Comparison of ENCODE assay signal across 1 cellular context in the genomic region with DNA sequence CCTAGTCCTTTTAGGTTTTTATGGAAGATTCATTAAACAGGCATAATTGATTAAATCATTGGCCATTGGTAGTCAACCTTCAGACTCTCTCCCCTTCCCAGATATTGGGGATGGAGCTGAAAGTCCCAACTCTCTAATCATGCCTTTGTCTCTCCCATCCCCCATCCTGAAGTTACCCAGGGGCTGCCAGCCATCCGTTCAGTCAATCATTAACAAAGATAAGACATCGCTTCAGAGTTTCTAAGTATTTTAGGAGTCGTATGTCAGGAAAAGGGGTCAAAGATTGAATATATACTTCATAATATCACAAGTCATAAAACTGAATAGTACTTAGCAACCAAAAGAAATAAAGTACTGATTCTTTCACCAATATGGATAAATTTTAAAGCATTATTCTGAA.
TF ChIP-seq lines count a peak whose summit lies in the region.

No MANE protein-coding gene starts in this region.

TF ChIP-seq in HepG2, 621 proteins besides CTCF, POLR2A, EP300 and RAD21 (continued from another document):
- TF ChIP-seq ZNF354B (CRISPR knock-in tag; IDR thresholded peaks at IDR 0.05) = no peak
- TF ChIP-seq BCL6 (CRISPR knock-in tag; IDR thresholded peaks at IDR 0.05) = peak; percentile 36; the same call in 1 of the 2 replicates
- TF ChIP-seq PATZ1 (CRISPR knock-in tag; IDR thresholded peaks at IDR 0.05) = 0 out of 2 replicates have a peak, but pooled peaks have one; percentile 25
- no peak for TF ChIP-seq AHDC1 (CRISPR knock-in tag; IDR thresholded peaks at IDR 0.05; ENCODE audit: borderline replicate concordance)
- TF ChIP-seq HNRNPUL1 (IDR thresholded peaks at IDR 0.05; ENCODE audit: low read depth, low read length) = peak; percentile 84
- TF ChIP-seq HNF4A (CRISPR knock-in tag; IDR thresholded peaks at IDR 0.05) = 0 out of 2 replicates have a peak, but pooled peaks have one; percentile 33
- TF ChIP-seq, protein P1, sequence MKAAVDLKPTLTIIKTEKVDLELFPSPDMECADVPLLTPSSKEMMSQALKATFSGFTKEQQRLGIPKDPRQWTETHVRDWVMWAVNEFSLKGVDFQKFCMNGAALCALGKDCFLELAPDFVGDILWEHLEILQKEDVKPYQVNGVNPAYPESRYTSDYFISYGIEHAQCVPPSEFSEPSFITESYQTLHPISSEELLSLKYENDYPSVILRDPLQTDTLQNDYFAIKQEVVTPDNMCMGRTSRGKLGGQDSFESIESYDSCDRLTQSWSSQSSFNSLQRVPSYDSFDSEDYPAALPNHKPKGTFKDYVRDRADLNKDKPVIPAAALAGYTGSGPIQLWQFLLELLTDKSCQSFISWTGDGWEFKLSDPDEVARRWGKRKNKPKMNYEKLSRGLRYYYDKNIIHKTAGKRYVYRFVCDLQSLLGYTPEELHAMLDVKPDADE (CRISPR knock-in tag; IDR thresholded peaks at IDR 0.05) = no peak
- TF ChIP-seq, protein P2, sequence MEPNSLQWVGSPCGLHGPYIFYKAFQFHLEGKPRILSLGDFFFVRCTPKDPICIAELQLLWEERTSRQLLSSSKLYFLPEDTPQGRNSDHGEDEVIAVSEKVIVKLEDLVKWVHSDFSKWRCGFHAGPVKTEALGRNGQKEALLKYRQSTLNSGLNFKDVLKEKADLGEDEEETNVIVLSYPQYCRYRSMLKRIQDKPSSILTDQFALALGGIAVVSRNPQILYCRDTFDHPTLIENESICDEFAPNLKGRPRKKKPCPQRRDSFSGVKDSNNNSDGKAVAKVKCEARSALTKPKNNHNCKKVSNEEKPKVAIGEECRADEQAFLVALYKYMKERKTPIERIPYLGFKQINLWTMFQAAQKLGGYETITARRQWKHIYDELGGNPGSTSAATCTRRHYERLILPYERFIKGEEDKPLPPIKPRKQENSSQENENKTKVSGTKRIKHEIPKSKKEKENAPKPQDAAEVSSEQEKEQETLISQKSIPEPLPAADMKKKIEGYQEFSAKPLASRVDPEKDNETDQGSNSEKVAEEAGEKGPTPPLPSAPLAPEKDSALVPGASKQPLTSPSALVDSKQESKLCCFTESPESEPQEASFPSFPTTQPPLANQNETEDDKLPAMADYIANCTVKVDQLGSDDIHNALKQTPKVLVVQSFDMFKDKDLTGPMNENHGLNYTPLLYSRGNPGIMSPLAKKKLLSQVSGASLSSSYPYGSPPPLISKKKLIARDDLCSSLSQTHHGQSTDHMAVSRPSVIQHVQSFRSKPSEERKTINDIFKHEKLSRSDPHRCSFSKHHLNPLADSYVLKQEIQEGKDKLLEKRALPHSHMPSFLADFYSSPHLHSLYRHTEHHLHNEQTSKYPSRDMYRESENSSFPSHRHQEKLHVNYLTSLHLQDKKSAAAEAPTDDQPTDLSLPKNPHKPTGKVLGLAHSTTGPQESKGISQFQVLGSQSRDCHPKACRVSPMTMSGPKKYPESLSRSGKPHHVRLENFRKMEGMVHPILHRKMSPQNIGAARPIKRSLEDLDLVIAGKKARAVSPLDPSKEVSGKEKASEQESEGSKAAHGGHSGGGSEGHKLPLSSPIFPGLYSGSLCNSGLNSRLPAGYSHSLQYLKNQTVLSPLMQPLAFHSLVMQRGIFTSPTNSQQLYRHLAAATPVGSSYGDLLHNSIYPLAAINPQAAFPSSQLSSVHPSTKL (CRISPR knock-in tag; IDR thresholded peaks at IDR 0.05) = peak; percentile 30; the same call in 1 of the 2 replicates
- peak; percentile 80; the same call in 1 of the 2 replicates for TF ChIP-seq SIX4 (CRISPR knock-in tag; IDR thresholded peaks at IDR 0.05)
- TF ChIP-seq, protein P3, sequence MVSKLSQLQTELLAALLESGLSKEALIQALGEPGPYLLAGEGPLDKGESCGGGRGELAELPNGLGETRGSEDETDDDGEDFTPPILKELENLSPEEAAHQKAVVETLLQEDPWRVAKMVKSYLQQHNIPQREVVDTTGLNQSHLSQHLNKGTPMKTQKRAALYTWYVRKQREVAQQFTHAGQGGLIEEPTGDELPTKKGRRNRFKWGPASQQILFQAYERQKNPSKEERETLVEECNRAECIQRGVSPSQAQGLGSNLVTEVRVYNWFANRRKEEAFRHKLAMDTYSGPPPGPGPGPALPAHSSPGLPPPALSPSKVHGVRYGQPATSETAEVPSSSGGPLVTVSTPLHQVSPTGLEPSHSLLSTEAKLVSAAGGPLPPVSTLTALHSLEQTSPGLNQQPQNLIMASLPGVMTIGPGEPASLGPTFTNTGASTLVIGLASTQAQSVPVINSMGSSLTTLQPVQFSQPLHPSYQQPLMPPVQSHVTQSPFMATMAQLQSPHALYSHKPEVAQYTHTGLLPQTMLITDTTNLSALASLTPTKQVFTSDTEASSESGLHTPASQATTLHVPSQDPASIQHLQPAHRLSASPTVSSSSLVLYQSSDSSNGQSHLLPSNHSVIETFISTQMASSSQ (IDR thresholded peaks at IDR 0.05; ENCODE audit: low read depth) = peak; percentile 96
- TF ChIP-seq, protein P3 (CRISPR knock-in tag; IDR thresholded peaks at IDR 0.05; ENCODE audit: borderline replicate concordance) = peak; percentile 96
- no peak for TF ChIP-seq CENPBD1 (CRISPR knock-in tag; IDR thresholded peaks at IDR 0.05; ENCODE audit: borderline replicate concordance, low read depth)
- TF ChIP-seq, protein P4, sequence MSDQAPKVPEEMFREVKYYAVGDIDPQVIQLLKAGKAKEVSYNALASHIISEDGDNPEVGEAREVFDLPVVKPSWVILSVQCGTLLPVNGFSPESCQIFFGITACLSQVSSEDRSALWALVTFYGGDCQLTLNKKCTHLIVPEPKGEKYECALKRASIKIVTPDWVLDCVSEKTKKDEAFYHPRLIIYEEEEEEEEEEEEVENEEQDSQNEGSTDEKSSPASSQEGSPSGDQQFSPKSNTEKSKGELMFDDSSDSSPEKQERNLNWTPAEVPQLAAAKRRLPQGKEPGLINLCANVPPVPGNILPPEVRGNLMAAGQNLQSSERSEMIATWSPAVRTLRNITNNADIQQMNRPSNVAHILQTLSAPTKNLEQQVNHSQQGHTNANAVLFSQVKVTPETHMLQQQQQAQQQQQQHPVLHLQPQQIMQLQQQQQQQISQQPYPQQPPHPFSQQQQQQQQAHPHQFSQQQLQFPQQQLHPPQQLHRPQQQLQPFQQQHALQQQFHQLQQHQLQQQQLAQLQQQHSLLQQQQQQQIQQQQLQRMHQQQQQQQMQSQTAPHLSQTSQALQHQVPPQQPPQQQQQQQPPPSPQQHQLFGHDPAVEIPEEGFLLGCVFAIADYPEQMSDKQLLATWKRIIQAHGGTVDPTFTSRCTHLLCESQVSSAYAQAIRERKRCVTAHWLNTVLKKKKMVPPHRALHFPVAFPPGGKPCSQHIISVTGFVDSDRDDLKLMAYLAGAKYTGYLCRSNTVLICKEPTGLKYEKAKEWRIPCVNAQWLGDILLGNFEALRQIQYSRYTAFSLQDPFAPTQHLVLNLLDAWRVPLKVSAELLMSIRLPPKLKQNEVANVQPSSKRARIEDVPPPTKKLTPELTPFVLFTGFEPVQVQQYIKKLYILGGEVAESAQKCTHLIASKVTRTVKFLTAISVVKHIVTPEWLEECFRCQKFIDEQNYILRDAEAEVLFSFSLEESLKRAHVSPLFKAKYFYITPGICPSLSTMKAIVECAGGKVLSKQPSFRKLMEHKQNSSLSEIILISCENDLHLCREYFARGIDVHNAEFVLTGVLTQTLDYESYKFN (CRISPR knock-in tag; conservative IDR thresholded peaks at IDR 0.05) = peak; percentile 53; the same call in 1 of the 2 replicates
- peak; percentile 44; the same call in 1 of the 2 replicates for TF ChIP-seq ZNF644 (CRISPR knock-in tag; IDR thresholded peaks at IDR 0.05; ENCODE audit: low read depth)
- TF ChIP-seq GATAD2A (CRISPR knock-in tag; IDR thresholded peaks at IDR 0.05) = peak; percentile 51; the same call in 1 of the 2 replicates
- TF ChIP-seq ZNF263 (CRISPR knock-in tag; IDR thresholded peaks at IDR 0.05) = no peak
- 0 out of 2 replicates have a peak, but pooled peaks have one; percentile 11 for TF ChIP-seq HNF4G (IDR thresholded peaks at IDR 0.05; ENCODE audit: borderline replicate concordance, low read depth, low read length)
- TF ChIP-seq HNF4G (CRISPR knock-in tag; IDR thresholded peaks at IDR 0.05; ENCODE audit: borderline replicate concordance, low read depth) = no peak
